In genomic region chr6:165127743-165128142, GRCh38 we compare ENCODE assay signal across 5 cellular contexts.
DNase-seq lines count a peak whose midpoint lies in the region; FAIRE-seq and TF ChIP-seq lines count a peak whose summit lies in the region.
"Not testable (repeated sequence)": the region's sequence is repeated elsewhere in the genome, so short reads cannot be mapped to it uniquely, and the experiment has no call there.

No MANE protein-coding gene starts in this region.

- H2AK5ac ChIP-seq in H1 (ENCODE audit: low read depth, low read length); neuronal stem cell (ENCODE audit: low read depth, low read length): not testable (repeated sequence)

- H3K4me1 Mint-ChIP-seq in T-helper 2 cell treated with Interferon-gamma antibody and Interleukin-4, amounts not matched to agents 5 μg/mL and 100 μg/mL, for 36 hours (ENCODE audit: low read depth); nephron: not testable (repeated sequence)

- not testable (repeated sequence) for TF ChIP-seq EP300 in H1 (IDR thresholded peaks at IDR 0.05; ENCODE audit: borderline replicate concordance in 1 of 2, low read depth in 2 of 2, low read length in 2 of 2)

- 67% methylated on average over 15 of the region's 17 CpGs; no CpG with 5 or more reads in 1 of the 2 experiments for WGBS in H1 (ENCODE audit: extremely low coverage in 1 of 2, insufficient coverage in 1 of 2, insufficient read length in 1 of 2, insufficient replicate concordance in 2 of 2, low coverage in 1 of 2, low lambda C conversion rate in 2 of 2, missing lambda C conversion rate in 1 of 2), 2 experiments
- WGBS in neuronal stem cell (ENCODE audit: extremely low coverage in 2 of 2, insufficient read length in 2 of 2, insufficient replicate concordance in 1 of 2), 2 donors: no CpG with 5 or more reads among the region's 17 CpGs

- H3K9me3 Mint-ChIP-seq in T-helper 2 cell treated with Interferon-gamma antibody and Interleukin-4, amounts not matched to agents 5 μg/mL and 100 μg/mL, for 36 hours: peaks cover 28% of the 10 kb centered on the region
- not testable (repeated sequence) for H3K9me3 Mint-ChIP-seq in nephron

- H2BK15ac ChIP-seq in H1 (ENCODE audit: low read length); neuronal stem cell (ENCODE audit: low read length): not testable (repeated sequence)

- H3K14ac ChIP-seq in H1 (ENCODE audit: insufficient read length): not testable (repeated sequence)
- H3K14ac ChIP-seq in neuronal stem cell (ENCODE audit: low read length): peak overlapping the region; percentile 38

- H3K79me1 ChIP-seq in H1 (ENCODE audit: low read depth, low read length); neuronal stem cell (ENCODE audit: low read depth, low read length): not testable (repeated sequence)

- H4K20me1 ChIP-seq in H1 (replicated peaks in 1 of 2; ENCODE audit: control insufficient read depth in 1 of 2, insufficient read depth in 2 of 2, low read length in 2 of 2): not testable (repeated sequence)

- not testable (repeated sequence) for H3K4ac ChIP-seq in H1 (replicated peaks; ENCODE audit: insufficient read length, low read depth, low read length); neuronal stem cell (ENCODE audit: low read length)

- not testable (repeated sequence) for H3K18ac ChIP-seq in H1 (ENCODE audit: extremely low read depth, low read length); neuronal stem cell (ENCODE audit: low read length)

- not testable (repeated sequence) for H3K4me3 Mint-ChIP-seq in T-helper 2 cell treated with Interferon-gamma antibody and Interleukin-4, amounts not matched to agents 5 μg/mL and 100 μg/mL, for 36 hours
- peak overlapping the region in 1 of 3 experiments; percentile 34 for H3K4me3 Mint-ChIP-seq in nephron

- not testable (repeated sequence) for H3K36me3 ChIP-seq in HEK293 (ENCODE audit: control insufficient read depth in 2 of 2, insufficient read depth in 1 of 2, low read length in 2 of 2); H1 (ENCODE audit: control insufficient read depth in 2 of 4, insufficient read depth in 4 of 4, low read length in 3 of 4); neuronal stem cell (replicated peaks in 1 of 2; ENCODE audit: control insufficient read depth in 2 of 2, insufficient read depth in 2 of 2, low read length in 2 of 2)

- not testable (repeated sequence) for H2BK5ac ChIP-seq in H1 (ENCODE audit: low read depth, low read length); neuronal stem cell (ENCODE audit: low read length)

- not testable (repeated sequence) for H4K91ac ChIP-seq in H1 (replicated peaks; ENCODE audit: insufficient read length, low read length); neuronal stem cell (ENCODE audit: low read depth, low read length, poor library complexity)

- H3K27ac Mint-ChIP-seq in T-helper 2 cell treated with Interferon-gamma antibody and Interleukin-4, amounts not matched to agents 5 μg/mL and 100 μg/mL, for 36 hours: peak overlapping the region; percentile 27
- H3K27ac Mint-ChIP-seq in nephron: peak overlapping the region in 2 of 3 experiments; percentile 0 to 14

- H4K5ac ChIP-seq in H1 (ENCODE audit: insufficient read length, low read depth, low read length): not testable (repeated sequence)

- H4K8ac ChIP-seq in H1 (ENCODE audit: extremely low read depth, insufficient read depth, low read length); neuronal stem cell (ENCODE audit: low read depth, low read length): not testable (repeated sequence)

- H2AFZ ChIP-seq in H1 (ENCODE audit: low read length); neuronal stem cell (ENCODE audit: low read length): not testable (repeated sequence)

- H2BK12ac ChIP-seq in H1 (ENCODE audit: low read depth, low read length); neuronal stem cell (ENCODE audit: low read length): not testable (repeated sequence)

- not testable (repeated sequence) for TF ChIP-seq RAD21 in H1 (IDR thresholded peaks at IDR 0.05 in 1 of 2, conservative IDR thresholded peaks at IDR 0.05 in 1 of 2; ENCODE audit: low read depth in 2 of 2, low read length in 2 of 2)

- H3K27me3 Mint-ChIP-seq in T-helper 2 cell treated with Interferon-gamma antibody and Interleukin-4, amounts not matched to agents 5 μg/mL and 100 μg/mL, for 36 hours (ENCODE audit: low read depth); nephron (ENCODE audit: low read depth): not testable (repeated sequence)

- peak overlapping the region; percentile 84 for H3K56ac ChIP-seq in H1 (replicated peaks; ENCODE audit: insufficient read length, low read depth, low read length)

- not testable (repeated sequence) for H3K4me1 ChIP-seq in HEK293 (ENCODE audit: control insufficient read depth, insufficient read depth, low read length); H1 (replicated peaks in 1 of 4; ENCODE audit: control insufficient read depth in 3 of 4, insufficient read depth in 4 of 4, low read length in 3 of 4); neuronal stem cell (ENCODE audit: control insufficient read depth in 2 of 2, insufficient read depth in 1 of 2, low read depth in 1 of 2, low read length in 2 of 2)

- not testable (repeated sequence) for H3K36me3 Mint-ChIP-seq in T-helper 2 cell treated with Interferon-gamma antibody and Interleukin-4, amounts not matched to agents 5 μg/mL and 100 μg/mL, for 36 hours (ENCODE audit: low read depth); nephron (ENCODE audit: low read depth)

- not testable (repeated sequence) for DNase-seq in T-helper 2 cell treated with Interferon-gamma antibody and Interleukin-4, amounts not matched to agents 5 μg/mL and 100 μg/mL, for 36 hours (ENCODE audit: low spot score); H1 (ENCODE audit: low read depth in 1 of 2, low spot score in 2 of 2); neuronal stem cell (ENCODE audit: low spot score)

- not testable (repeated sequence) for H3K9ac ChIP-seq in H1 (replicated peaks in 1 of 4; ENCODE audit: extremely low read depth in 1 of 4, low read depth in 3 of 4, low read length in 3 of 4); neuronal stem cell (ENCODE audit: low read depth, low read length, poor library complexity)

- H2BK120ac ChIP-seq in H1 (replicated peaks; ENCODE audit: low read depth, low read length); neuronal stem cell (ENCODE audit: low read depth, low read length): not testable (repeated sequence)

- POLR2A ChIA-PET in HEK293 (lab: Yijun Ruan, JAX); H1 (lab: Charles Lee; ENCODE audit: partially characterized antibody): not testable (repeated sequence)

- not testable (repeated sequence) for H3K79me2 ChIP-seq in H1 (ENCODE audit: control insufficient read depth in 1 of 2, insufficient read depth in 2 of 2, low read length in 2 of 2)

- TF ChIP-seq POLR2A in H1 (IDR thresholded peaks at IDR 0.05; ENCODE audit: control extremely low read depth in 1 of 2, low read depth in 2 of 2, low read length in 2 of 2): not testable (repeated sequence)

- not testable (repeated sequence) for H3K4me3 ChIP-seq in HEK293 (ENCODE audit: low read depth, low read length); H1 (ENCODE audit: extremely low read depth in 1 of 4, insufficient read depth in 2 of 4, low read depth in 3 of 4, low read length in 4 of 4); neuronal stem cell (ENCODE audit: low read length in 2 of 2)

- FAIRE-seq in H1 (lab: Jason Lieb, UNC): not testable (repeated sequence)

- H3K4me2 ChIP-seq in H1 (ENCODE audit: insufficient read depth in 1 of 2, low read depth in 2 of 2, low read length in 2 of 2); neuronal stem cell (ENCODE audit: insufficient read depth, low read length, poor library complexity, severe bottlenecking): not testable (repeated sequence)

- CTCF ChIA-PET in HEK293 (lab: Yijun Ruan, JAX): interaction anchor here (0.5 kb wide), 1 partner anchor 173 kb away, joined by 3 read pairs; no protein-coding TSS in a partner anchor
- CTCF ChIA-PET in H1 (lab: Charles Lee; ENCODE audit: partially characterized antibody): not testable (repeated sequence)

- H3K23me2 ChIP-seq in H1 (ENCODE audit: low read depth, low read length): not testable (repeated sequence)

- H2BK20ac ChIP-seq in H1 (ENCODE audit: low read length): not testable (repeated sequence)

- not testable (repeated sequence) for TF ChIP-seq CTCF in HEK293 (tag by site-specific recombination; IDR thresholded peaks at IDR 0.05); H1 (IDR thresholded peaks at IDR 0.05; ENCODE audit: control extremely low read depth in 1 of 3, insufficient read depth in 1 of 3, low read depth in 1 of 3, low read length in 3 of 3); nephron (IDR thresholded peaks at IDR 0.05; ENCODE audit: unreplicated experiment in 3 of 3)

- H3K23ac ChIP-seq in H1 (ENCODE audit: insufficient read length); neuronal stem cell (ENCODE audit: low read depth, low read length, poor library complexity): not testable (repeated sequence)

- H3K27me3 ChIP-seq in H1 (replicated peaks in 1 of 4; ENCODE audit: control insufficient read depth in 3 of 4, extremely low read depth in 1 of 4, insufficient read depth in 3 of 4, low read length in 3 of 4); neuronal stem cell (ENCODE audit: control insufficient read depth in 3 of 3, insufficient read depth in 3 of 3, low read depth in 1 of 3, low read length in 3 of 3): not testable (repeated sequence)

- not testable (repeated sequence) for H3K9me3 ChIP-seq in HEK293 (ENCODE audit: control insufficient read depth, insufficient read depth, low read depth, low read length); H1 (ENCODE audit: insufficient read depth in 2 of 2, low read depth in 1 of 2, low read length in 1 of 2); neuronal stem cell (replicated peaks in 1 of 2; ENCODE audit: control insufficient read depth in 2 of 2, insufficient read depth in 1 of 2, low read depth in 1 of 2, low read length in 2 of 2)

- not testable (repeated sequence) for H3K27ac ChIP-seq in HEK293 (ENCODE audit: extremely low read depth, low read depth, low read length); H1 (ENCODE audit: low read depth, low read length); neuronal stem cell (replicated peaks; ENCODE audit: low read length)

TF ChIP-seq in HEK293, 187 proteins besides CTCF, POLR2A, EP300 and RAD21:
- peak; percentile 91 for TF ChIP-seq ZNF366 (tag by site-specific recombination; conservative IDR thresholded peaks at IDR 0.05)
